ENCODE assay signal across 1 cellular context in genomic region chr20:35144694-35145093, GRCh38.
A peak's percentile ranks its signal among the peaks of the same experiment; 100 is the strongest.
TF ChIP-seq lines count a peak whose summit lies in the region.

No MANE protein-coding gene starts in this region.

TF ChIP-seq in HepG2, 621 proteins besides CTCF, POLR2A, EP300 and RAD21:
- no peak for TF ChIP-seq SALL1 (CRISPR knock-in tag; IDR thresholded peaks at IDR 0.05)
- TF ChIP-seq ZKSCAN1 (IDR thresholded peaks at IDR 0.05; ENCODE audit: low read length), result 0 out of 2 replicates have a peak, but pooled peaks have one; percentile 8
- TF ChIP-seq, protein P1, sequence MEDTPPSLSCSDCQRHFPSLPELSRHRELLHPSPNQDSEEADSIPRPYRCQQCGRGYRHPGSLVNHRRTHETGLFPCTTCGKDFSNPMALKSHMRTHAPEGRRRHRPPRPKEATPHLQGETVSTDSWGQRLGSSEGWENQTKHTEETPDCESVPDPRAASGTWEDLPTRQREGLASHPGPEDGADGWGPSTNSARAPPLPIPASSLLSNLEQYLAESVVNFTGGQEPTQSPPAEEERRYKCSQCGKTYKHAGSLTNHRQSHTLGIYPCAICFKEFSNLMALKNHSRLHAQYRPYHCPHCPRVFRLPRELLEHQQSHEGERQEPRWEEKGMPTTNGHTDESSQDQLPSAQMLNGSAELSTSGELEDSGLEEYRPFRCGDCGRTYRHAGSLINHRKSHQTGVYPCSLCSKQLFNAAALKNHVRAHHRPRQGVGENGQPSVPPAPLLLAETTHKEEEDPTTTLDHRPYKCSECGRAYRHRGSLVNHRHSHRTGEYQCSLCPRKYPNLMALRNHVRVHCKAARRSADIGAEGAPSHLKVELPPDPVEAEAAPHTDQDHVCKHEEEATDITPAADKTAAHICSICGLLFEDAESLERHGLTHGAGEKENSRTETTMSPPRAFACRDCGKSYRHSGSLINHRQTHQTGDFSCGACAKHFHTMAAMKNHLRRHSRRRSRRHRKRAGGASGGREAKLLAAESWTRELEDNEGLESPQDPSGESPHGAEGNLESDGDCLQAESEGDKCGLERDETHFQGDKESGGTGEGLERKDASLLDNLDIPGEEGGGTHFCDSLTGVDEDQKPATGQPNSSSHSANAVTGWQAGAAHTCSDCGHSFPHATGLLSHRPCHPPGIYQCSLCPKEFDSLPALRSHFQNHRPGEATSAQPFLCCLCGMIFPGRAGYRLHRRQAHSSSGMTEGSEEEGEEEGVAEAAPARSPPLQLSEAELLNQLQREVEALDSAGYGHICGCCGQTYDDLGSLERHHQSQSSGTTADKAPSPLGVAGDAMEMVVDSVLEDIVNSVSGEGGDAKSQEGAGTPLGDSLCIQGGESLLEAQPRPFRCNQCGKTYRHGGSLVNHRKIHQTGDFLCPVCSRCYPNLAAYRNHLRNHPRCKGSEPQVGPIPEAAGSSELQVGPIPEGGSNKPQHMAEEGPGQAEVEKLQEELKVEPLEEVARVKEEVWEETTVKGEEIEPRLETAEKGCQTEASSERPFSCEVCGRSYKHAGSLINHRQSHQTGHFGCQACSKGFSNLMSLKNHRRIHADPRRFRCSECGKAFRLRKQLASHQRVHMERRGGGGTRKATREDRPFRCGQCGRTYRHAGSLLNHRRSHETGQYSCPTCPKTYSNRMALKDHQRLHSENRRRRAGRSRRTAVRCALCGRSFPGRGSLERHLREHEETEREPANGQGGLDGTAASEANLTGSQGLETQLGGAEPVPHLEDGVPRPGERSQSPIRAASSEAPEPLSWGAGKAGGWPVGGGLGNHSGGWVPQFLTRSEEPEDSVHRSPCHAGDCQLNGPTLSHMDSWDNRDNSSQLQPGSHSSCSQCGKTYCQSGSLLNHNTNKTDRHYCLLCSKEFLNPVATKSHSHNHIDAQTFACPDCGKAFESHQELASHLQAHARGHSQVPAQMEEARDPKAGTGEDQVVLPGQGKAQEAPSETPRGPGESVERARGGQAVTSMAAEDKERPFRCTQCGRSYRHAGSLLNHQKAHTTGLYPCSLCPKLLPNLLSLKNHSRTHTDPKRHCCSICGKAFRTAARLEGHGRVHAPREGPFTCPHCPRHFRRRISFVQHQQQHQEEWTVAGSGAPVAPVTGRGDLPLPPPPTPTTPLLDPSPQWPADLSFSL (CRISPR knock-in tag; IDR thresholded peaks at IDR 0.05), result no peak
- no peak for TF ChIP-seq NPAS2 (CRISPR knock-in tag; IDR thresholded peaks at IDR 0.05; ENCODE audit: borderline replicate concordance)
